In genomic region chr22:37639771-37640590, GRCh38 we compare ENCODE assay signal across 8 cellular contexts. TPM values are rescaled to one million over a fixed set of nuclear protein-coding genes. Genes with fewer than 3 reads are reported as not detected.
DNase-seq lines count a peak whose midpoint lies in the region; ATAC-seq, FAIRE-seq and TF ChIP-seq lines count a peak whose summit lies in the region.

No MANE protein-coding gene starts in this region.

- no peak for TF ChIP-seq POLR2A in GM18505 (IDR thresholded peaks at IDR 0.05; ENCODE audit: borderline replicate concordance, extremely low read depth, insufficient read depth, insufficient read length)

- H3K9me3 Mint-ChIP-seq in effector memory CD8-positive, alpha-beta T cell, result no peaks in the 10 kb centered on the region
- no peaks in the 10 kb centered on the region for H3K9me3 Mint-ChIP-seq in natural killer cell treated with Interleukin-12 subunit alpha and Interleukin-12 subunit beta and Interleukin-15 and Interleukin-18, amount 100 ng/mL, for 72 hours

- no peaks in the 10 kb centered on the region for H4K20me1 ChIP-seq in PC-3 (ENCODE audit: low read length)

- no TSS peak for BruUV-seq in PC-3 (replicated peaks; lab: Mats Ljungman, UMichigan)

- DNase-seq in GM19239 (ENCODE audit: insufficient read length, low spot score) (no peak), PC-3 (no peak), activated gamma-delta T cell (lab: John Stamatoyannopoulos, UW) (no peak)
- DNase-seq in effector memory CD8-positive, alpha-beta T cell, result no peak
- DNase-seq in natural killer cell treated with Interleukin-12 subunit alpha and Interleukin-12 subunit beta and Interleukin-15 and Interleukin-18, amount 100 ng/mL, for 72 hours (ENCODE audit: low spot score), result no peak

- H3K9ac ChIP-seq in PC-3 (ENCODE audit: low read length), result peak overlapping the region; percentile 56

- no peak; the same call in 1 of the 2 replicates for ATAC-seq in PC-3
- ATAC-seq in effector memory CD8-positive, alpha-beta T cell (replicated peaks), result peak; percentile 18
- no peak for ATAC-seq in natural killer cell treated with Interleukin-12 subunit alpha and Interleukin-12 subunit beta and Interleukin-15 and Interleukin-18, amount 100 ng/mL, for 72 hours
- ATAC-seq in GM21723 (IDR thresholded peaks at IDR 0.05; ENCODE audit: unreplicated experiment), result no peak
- ATAC-seq in GM18505 (IDR thresholded peaks at IDR 0.05; ENCODE audit: unreplicated experiment), result no peak
- ATAC-seq in HG03378 (IDR thresholded peaks at IDR 0.05; ENCODE audit: unreplicated experiment), result no peak

- no peak overlapping the region for H3K27ac ChIP-seq in PC-3 (ENCODE audit: low read length)

- no peaks in the 10 kb centered on the region for H3K27me3 ChIP-seq in PC-3 (ENCODE audit: low read length)

- H3K4me1 ChIP-seq in PC-3 (ENCODE audit: insufficient read depth, low read length), result peaks cover 9% of the 10 kb centered on the region; the same call in 1 of the 2 replicates

- no peak for TF ChIP-seq CTCF in PC-3 (conservative IDR thresholded peaks at IDR 0.05; ENCODE audit: low read depth, low read length)

- peak overlapping the region; percentile 67 for H2AFZ ChIP-seq in PC-3 (ENCODE audit: low read length)

- H3K4me2 ChIP-seq in PC-3 (ENCODE audit: low read length), result peak overlapping the region; percentile 90

- peak overlapping the region; percentile 94 to 99 for H3K4me3 Mint-ChIP-seq in effector memory CD8-positive, alpha-beta T cell
- H3K4me3 Mint-ChIP-seq in natural killer cell treated with Interleukin-12 subunit alpha and Interleukin-12 subunit beta and Interleukin-15 and Interleukin-18, amount 100 ng/mL, for 72 hours, result peak overlapping the region; percentile 100

- no peaks in the 10 kb centered on the region for H3F3A ChIP-seq in PC-3 (ENCODE audit: low read length, unreplicated experiment)

- peak overlapping the region; percentile 91 to 96 for H3K27ac Mint-ChIP-seq in effector memory CD8-positive, alpha-beta T cell
- H3K27ac Mint-ChIP-seq in natural killer cell treated with Interleukin-12 subunit alpha and Interleukin-12 subunit beta and Interleukin-15 and Interleukin-18, amount 100 ng/mL, for 72 hours, result peak overlapping the region; percentile 89 to 95

- H3K36me3 ChIP-seq in PC-3 (ENCODE audit: low read depth, low read length), result no peaks in the 10 kb centered on the region

- intact Hi-C loops in PC-3 (cut with micrococcal nuclease), result no loop called here

- POLR2A ChIA-PET in PC-3 (lab: Charles Lee; ENCODE audit: unreplicated experiment), result no interaction called here

- H3K9me2 ChIP-seq in PC-3 (replicated peaks; ENCODE audit: low read length), result no peaks in the 10 kb centered on the region

- H3K4me1 Mint-ChIP-seq in effector memory CD8-positive, alpha-beta T cell (ENCODE audit: low read depth in 2 of 2), result peaks cover 54 to 56% of the 10 kb centered on the region in 2 donors
- H3K4me1 Mint-ChIP-seq in natural killer cell treated with Interleukin-12 subunit alpha and Interleukin-12 subunit beta and Interleukin-15 and Interleukin-18, amount 100 ng/mL, for 72 hours (ENCODE audit: low read depth in 2 of 2), result peaks cover 31 to 54% of the 10 kb centered on the region in 2 donors

- 0 out of 2 replicates have a peak, but pooled peaks cover 6% of the 10 kb centered on the region for H3K79me2 ChIP-seq in PC-3 (ENCODE audit: low read length)

- FAIRE-seq in GM19239 (lab: Jason Lieb, UNC), result peak; percentile 28

- peak overlapping the region; percentile 79 for H3K4me3 ChIP-seq in PC-3 (ENCODE audit: low read length)

- H3K27me3 Mint-ChIP-seq in effector memory CD8-positive, alpha-beta T cell, result no peaks in the 10 kb centered on the region
- no peaks in the 10 kb centered on the region for H3K27me3 Mint-ChIP-seq in natural killer cell treated with Interleukin-12 subunit alpha and Interleukin-12 subunit beta and Interleukin-15 and Interleukin-18, amount 100 ng/mL, for 72 hours

- CTCF ChIA-PET in PC-3 (lab: Charles Lee), result interaction anchor here (0.9 kb wide), 1 partner anchor 33 kb away, joined by 3 read pairs; no protein-coding TSS in a partner anchor

- H3K9me3 ChIP-seq in PC-3 (ENCODE audit: low read length), result no peaks in the 10 kb centered on the region

- H3K36me3 Mint-ChIP-seq in effector memory CD8-positive, alpha-beta T cell (ENCODE audit: insufficient read depth), result peaks cover 37% of the 10 kb centered on the region
- H3K36me3 Mint-ChIP-seq in natural killer cell treated with Interleukin-12 subunit alpha and Interleukin-12 subunit beta and Interleukin-15 and Interleukin-18, amount 100 ng/mL, for 72 hours, result peaks cover 5% of the 10 kb centered on the region

RNA-seq across cellular contexts. Expression of gene SH3BP1, which starts 0.5 kb away (rescaled TPM):
- 18.0 and 23.2 TPM in 2 replicates for total RNA-seq in PC-3 (2014; rRNA removed)
- total RNA-seq in natural killer cell treated with Interleukin-12 subunit alpha and Interleukin-12 subunit beta and Interleukin-15 and Interleukin-18, amount 100 ng/mL, for 72 hours, result 100 to 1,000 TPM; 160 to 229 TPM

RNA-seq across cellular contexts. Expression of gene PDXP, which starts 18.5 kb away (rescaled TPM):
- total RNA-seq in PC-3 (2014; rRNA removed), result 36.9 and 51.3 TPM in 2 replicates
- 10 to 100 TPM; 43.9 to 58.4 TPM for total RNA-seq in natural killer cell treated with Interleukin-12 subunit alpha and Interleukin-12 subunit beta and Interleukin-15 and Interleukin-18, amount 100 ng/mL, for 72 hours

RNA-seq across cellular contexts. Expression of gene GGA1, which starts 31.3 kb away (rescaled TPM):
- 49.1 and 55.7 TPM in 2 replicates for total RNA-seq in PC-3 (2014; rRNA removed)
- 100 to 1,000 TPM in 1 of 2 donors, 10 to 100 TPM in 1; 85.5 to 142 TPM for total RNA-seq in natural killer cell treated with Interleukin-12 subunit alpha and Interleukin-12 subunit beta and Interleukin-15 and Interleukin-18, amount 100 ng/mL, for 72 hours

RNA-seq across cellular contexts. Expression of gene LGALS1, which starts 35.5 kb away (rescaled TPM):
- 1,612 and 2,325 TPM in 2 replicates for total RNA-seq in PC-3 (2014; rRNA removed)
- 100 to 1,000 TPM; 290 to 675 TPM for total RNA-seq in natural killer cell treated with Interleukin-12 subunit alpha and Interleukin-12 subunit beta and Interleukin-15 and Interleukin-18, amount 100 ng/mL, for 72 hours

RNA-seq across cellular contexts. Expression of gene NOL12, which starts 46.2 kb away (rescaled TPM):
- total RNA-seq in PC-3 (2014; rRNA removed), result 32.9 and 45.4 TPM in 2 replicates
- 10 to 100 TPM; 37.4 to 48.3 TPM for total RNA-seq in natural killer cell treated with Interleukin-12 subunit alpha and Interleukin-12 subunit beta and Interleukin-15 and Interleukin-18, amount 100 ng/mL, for 72 hours
